Comparison of ENCODE assay signal across 16 cellular contexts in the genomic region with DNA sequence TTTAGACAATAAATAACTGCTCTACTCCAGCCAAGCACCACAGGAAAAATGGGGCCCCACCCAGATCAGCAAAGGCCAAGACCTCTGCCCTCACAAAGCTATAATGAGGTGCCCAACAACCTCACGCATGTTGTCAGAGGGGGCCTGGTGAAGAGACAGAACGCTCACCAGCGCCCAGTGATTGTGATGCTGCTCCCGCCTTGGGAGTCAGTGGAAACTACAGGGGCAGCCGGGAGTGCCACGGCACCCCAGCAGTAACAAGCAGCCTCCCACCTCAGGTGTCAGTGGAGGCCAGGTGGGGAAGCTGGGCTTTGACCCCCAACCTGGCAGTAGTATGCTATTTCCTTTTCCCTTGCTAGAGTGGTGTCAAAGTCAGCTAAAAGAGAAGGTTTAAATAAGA. TPM values are rescaled to one million over a fixed set of nuclear protein-coding genes. Genes with fewer than 3 reads are reported as not detected.
DNase-seq lines count a peak whose midpoint lies in the region; TF ChIP-seq lines count a peak whose summit lies in the region.
"Had no signal": no experiment of that assay in that cellular context is flagged by ENCODE, and none has a peak within 500 bp of the region (broad histone marks: within the 10 kb centered on the region; RNA-seq: fewer than 3 reads in every experiment).

No MANE protein-coding gene starts in this region.

- H3K4me1 ChIP-seq in esophagus muscularis mucosa (peaks cover 39 to 77% (median 69%) of the 10 kb centered on the region in 4 donors), adrenal gland (replicated peaks in 1 of 2) (peaks cover 14 to 26% of the 10 kb centered on the region in 2 donors), H9 (ENCODE audit: insufficient read depth, low read length) (peaks cover 8% of the 10 kb centered on the region; the same call in 1 of the 2 replicates)

- H3K56ac ChIP-seq in H9 (ENCODE audit: insufficient read length, low read depth, low read length), result no peak overlapping the region

- H3K27ac ChIP-seq in VCaP, result peak overlapping the region; percentile 18; the same call in 1 of the 2 replicates
- H3K27ac ChIP-seq in esophagus muscularis mucosa (replicated peaks in 1 of 4), result peak overlapping the region; percentile 29 to 77 (median 53)
- peak overlapping the region in 1 of 5 donors; percentile 10 for H3K27ac ChIP-seq in adrenal gland
- no peak overlapping the region for H3K27ac ChIP-seq in H9 (ENCODE audit: insufficient read length, low read depth, low read length)
- H3K27ac ChIP-seq: BLaER1, KMS-11 had no signal

- no peak for TF ChIP-seq EP300 in esophagus muscularis mucosa (IDR thresholded peaks at IDR 0.05)

- no peak overlapping the region for H2AFZ ChIP-seq in H9 (ENCODE audit: low read length)

- no peaks in the 10 kb centered on the region for H3K79me1 ChIP-seq in H9 (ENCODE audit: insufficient read depth, low read depth, low read length, poor library complexity, severe bottlenecking)

- H3K27me3 ChIP-seq in esophagus muscularis mucosa (no peaks in the 10 kb centered on the region), adrenal gland (no peaks in the 10 kb centered on the region), H9 (ENCODE audit: insufficient read depth, low read length) (no peaks in the 10 kb centered on the region)
- H3K27me3 ChIP-seq: BLaER1 had no signal

- H3K4me1 Mint-ChIP-seq in progenitor cell of endocrine pancreas (ENCODE audit: low read depth) (peaks cover 20% of the 10 kb centered on the region), H9 (peaks cover 46 to 50% of the 10 kb centered on the region in 2 experiments)
- H3K4me1 Mint-ChIP-seq: CD8-positive, alpha-beta memory T cell had no signal

- peaks cover 4 to 28% (median 21%) of the 10 kb centered on the region in 4 donors for H3K36me3 ChIP-seq in esophagus muscularis mucosa
- peaks cover 0 to 26% of the 10 kb centered on the region in 2 donors for H3K36me3 ChIP-seq in adrenal gland (replicated peaks in 1 of 2)

- DNase-seq in D341Med (ENCODE audit: low spot score) (peak; percentile 27), esophagus muscularis mucosa (ENCODE audit: extremely low spot score) (no peak), progenitor cell of endocrine pancreas (ENCODE audit: low spot score, unreplicated experiment) (no peak), dedifferentiated amniotic fluid mesenchymal stem cell (ENCODE audit: extremely low spot score) (no peak), adrenal gland (no peak), H9 (no peak)
- DNase-seq in activated CD4-positive, CD25-positive, alpha-beta regulatory T cell (lab: John Stamatoyannopoulos, UW), result no peak
- DNase-seq: CD8-positive, alpha-beta memory T cell; GF-D8; NCI-H1436; NCI-H510A treated with DMSO at 0.1 percent for 48 hours had no signal

- H3K23me2 ChIP-seq in H9 (ENCODE audit: insufficient read length, low read depth, low read length, poor library complexity, severe bottlenecking), result no peaks in the 10 kb centered on the region

- H3K4me2 ChIP-seq in H9 (ENCODE audit: insufficient read depth, insufficient read length, low read length), result no peak overlapping the region
- H3K4me2 ChIP-seq: BLaER1, KMS-11 had no signal

- H2BK20ac ChIP-seq in H9 (ENCODE audit: low read depth, low read length, poor library complexity, severe bottlenecking), result no peak overlapping the region

- TF ChIP-seq CTCF in VCaP (conservative IDR thresholded peaks at IDR 0.05) (no peak), esophagus muscularis mucosa (IDR thresholded peaks at IDR 0.05) (no peak), progenitor cell of endocrine pancreas (IDR thresholded peaks at IDR 0.05; ENCODE audit: unreplicated experiment) (no peak), adrenal gland (IDR thresholded peaks at IDR 0.05) (no peak), H9 (conservative IDR thresholded peaks at IDR 0.05) (no peak)

- H3K23ac ChIP-seq in H9 (ENCODE audit: insufficient read length, low read depth, low read length), result no peak overlapping the region

- no peak overlapping the region for H4K8ac ChIP-seq in H9 (replicated peaks; ENCODE audit: insufficient read length, low read depth, low read length)

- H3K14ac ChIP-seq in H9 (ENCODE audit: insufficient read depth, low read length), result no peak overlapping the region

- H2AK5ac ChIP-seq in H9 (ENCODE audit: insufficient read length, low read length), result no peak overlapping the region

- no peak overlapping the region for H3K4ac ChIP-seq in H9 (ENCODE audit: low read depth, low read length)

- H3K79me2 ChIP-seq in H9 (ENCODE audit: insufficient read depth, low read length), result no peaks in the 10 kb centered on the region

- H3K36me3 Mint-ChIP-seq in progenitor cell of endocrine pancreas (ENCODE audit: insufficient read depth), result peaks cover 7% of the 10 kb centered on the region
- H3K36me3 Mint-ChIP-seq in H9 (ENCODE audit: insufficient read depth in 1 of 3, low read depth in 3 of 3), result peaks cover 1 to 10% (median 6%) of the 10 kb centered on the region in 3 experiments; a peak in 3 of 7 replicates

- H3K27ac Mint-ChIP-seq in progenitor cell of endocrine pancreas (peak overlapping the region; percentile 65), H9 (0 out of 7 replicates have a peak overlapping the region, but pooled peaks of 1 of the 3 experiments have one; percentile 76)

- H4K91ac ChIP-seq in H9 (ENCODE audit: insufficient read length, low read depth, low read length), result no peak overlapping the region

- H3K27me3 Mint-ChIP-seq in progenitor cell of endocrine pancreas (no peaks in the 10 kb centered on the region), H9 (ENCODE audit: low read depth) (no peaks in the 10 kb centered on the region)

- H3T11ph ChIP-seq in H9 (ENCODE audit: low read length), result no peak overlapping the region

- H2BK120ac ChIP-seq in H9 (ENCODE audit: low read depth, low read length, poor library complexity, severe bottlenecking), result no peak overlapping the region

- no peaks in the 10 kb centered on the region for H3K9me3 ChIP-seq in esophagus muscularis mucosa
- H3K9me3 ChIP-seq in adrenal gland (replicated peaks in 1 of 3), result no peaks in the 10 kb centered on the region
- H3K9me3 ChIP-seq in H9 (ENCODE audit: control insufficient read depth, low read depth, low read length), result no peaks in the 10 kb centered on the region
- H3K9me3 ChIP-seq: BLaER1 had no signal

- intact Hi-C loops in esophagus muscularis mucosa (cut with DNase I), result loop anchor here (5.0 kb wide), 1 partner anchor 76 kb away; no protein-coding TSS in a partner anchor
- intact Hi-C loops in adrenal gland (cut with DNase I), result no loop called here

- no peak overlapping the region for H3K9ac ChIP-seq in H9 (ENCODE audit: extremely low read depth, insufficient read length, low read length)
- H3K9ac ChIP-seq: BLaER1, KMS-11 had no signal

- H4K20me1 ChIP-seq in H9 (ENCODE audit: control insufficient read depth, insufficient read depth, insufficient read length), result no peaks in the 10 kb centered on the region
- H4K20me1 ChIP-seq: BLaER1 had no signal

- H3K4me3 ChIP-seq in esophagus muscularis mucosa, result no peak overlapping the region
- no peak overlapping the region for H3K4me3 ChIP-seq in adrenal gland
- H3K4me3 ChIP-seq: BLaER1 had no signal

- H3K4me3 Mint-ChIP-seq in progenitor cell of endocrine pancreas (ENCODE audit: low read depth) (no peak overlapping the region), H9 (no peak overlapping the region)
- H3K4me3 Mint-ChIP-seq: CD8-positive, alpha-beta memory T cell had no signal

- H3K9me3 Mint-ChIP-seq in progenitor cell of endocrine pancreas (ENCODE audit: low read depth) (no peaks in the 10 kb centered on the region), H9 (no peaks in the 10 kb centered on the region)
- H3K9me3 Mint-ChIP-seq: CD8-positive, alpha-beta memory T cell had no signal

- no peak overlapping the region for H3K18ac ChIP-seq in H9 (ENCODE audit: insufficient read length, low read depth, low read length)

- WGBS in esophagus muscularis mucosa, result 92% methylated on average over 6 of the region's 6 CpGs
- 82 to 100% (median 88%) methylated on average over 3 to 6 of the region's 6 CpGs for WGBS in adrenal gland, 4 donors
- no CpG with 5 or more reads among the region's 6 CpGs for WGBS in H9 (ENCODE audit: extremely low coverage, insufficient read length, low lambda C conversion rate)

- no peak overlapping the region for H2BK12ac ChIP-seq in H9 (ENCODE audit: insufficient read length, low read depth, low read length)

- H2BK15ac ChIP-seq in H9 (ENCODE audit: low read depth, low read length), result no peak overlapping the region

- H2BK5ac ChIP-seq in H9 (ENCODE audit: insufficient read length, low read length), result no peak overlapping the region

- no peak overlapping the region for H4K5ac ChIP-seq in H9 (ENCODE audit: insufficient read length, low read depth, low read length)

- TF ChIP-seq POLR2A in esophagus muscularis mucosa (IDR thresholded peaks at IDR 0.05; ENCODE audit: low read depth) (no peak), adrenal gland (IDR thresholded peaks at IDR 0.05) (no peak)

RNA-seq across cellular contexts. Expression of gene TCP11, which starts 47.4 kb away (rescaled TPM):
- 1 to 10 TPM in 1 of 4 donors, under 1 TPM in 2, not detected in 1; 0.75 to 1.1 (median 0.83) TPM for total RNA-seq in esophagus muscularis mucosa
- total RNA-seq in progenitor cell of endocrine pancreas, result not detected in 2 replicates
- total RNA-seq in adrenal gland, result under 1 TPM in 3 of 8 donors, not detected in 5; 0.24 to 0.40 (median 0.28) TPM
- under 1 TPM in 1 of 3 donors, not detected in 2; 0.13 TPM for polyA plus RNA-seq in adrenal gland
- not detected in 2 replicates for total RNA-seq in H9 (2021)
- total RNA-seq: CD8-positive, alpha-beta memory T cell; HepG2; M059J had no signal
- polyA plus RNA-seq: CD8-positive, alpha-beta memory T cell had no signal
